ENCODE assay signal across 10 cellular contexts in genomic region chr17:933168-934083, GRCh38. TPM values are rescaled to one million over a fixed set of nuclear protein-coding genes. Genes with fewer than 3 reads are reported as not detected.
DNase-seq lines count a peak whose midpoint lies in the region; ATAC-seq and TF ChIP-seq lines count a peak whose summit lies in the region.
"Had no signal": no experiment of that assay in that cellular context is flagged by ENCODE, and none has a peak within 500 bp of the region (broad histone marks: within the 10 kb centered on the region; RNA-seq: fewer than 3 reads in every experiment).

No MANE protein-coding gene starts in this region.

- H3K4me3 Mint-ChIP-seq in osteocyte (ENCODE audit: unreplicated experiment): peak overlapping the region; percentile 20

- no peak overlapping the region for H2AFZ ChIP-seq in fibroblast of lung (ENCODE audit: low read length)
- H2AFZ ChIP-seq: parathyroid adenoma had no signal

- no peaks in the 10 kb centered on the region for H3K79me2 ChIP-seq in fibroblast of lung (ENCODE audit: control insufficient read depth, insufficient read depth, low read length)
- H3K79me2 ChIP-seq: parathyroid adenoma had no signal

- H3K4me1 ChIP-seq in RWPE2 (ENCODE audit: insufficient read depth, poor library complexity, severe bottlenecking): peaks cover 51% of the 10 kb centered on the region
- peaks cover 17% of the 10 kb centered on the region for H3K4me1 ChIP-seq in fibroblast of lung (ENCODE audit: control insufficient read depth, extremely low read depth, insufficient read depth, low read length)
- H3K4me1 ChIP-seq: parathyroid adenoma had no signal

- peak overlapping the region; percentile 66 for H3K4me2 ChIP-seq in fibroblast of lung (ENCODE audit: extremely low read depth, insufficient read depth, low read length)

- H3K4me1 Mint-ChIP-seq in osteocyte (ENCODE audit: unreplicated experiment): peaks cover 65% of the 10 kb centered on the region

- H3K4me3 ChIP-seq in RWPE2 (ENCODE audit: severe bottlenecking) (no peak overlapping the region), fibroblast of lung (replicated peaks in 1 of 4; ENCODE audit: control extremely low read depth in 1 of 4, insufficient read depth in 1 of 4, low read depth in 3 of 4, low read length in 4 of 4) (no peak overlapping the region)

- in situ Hi-C loops in Caki2 (cut with HindIII; ENCODE audit: low pct_unique_long_range_greater_than_20kb, low sequenced_read_pairs): no loop called here

- H3K9ac ChIP-seq in fibroblast of lung (ENCODE audit: insufficient read depth, low read length): no peak overlapping the region
- H3K9ac ChIP-seq: parathyroid adenoma had no signal

- H3K9me3 ChIP-seq in RWPE2 (ENCODE audit: severe bottlenecking) (no peaks in the 10 kb centered on the region), fibroblast of lung (ENCODE audit: control insufficient read depth, insufficient read depth, low read depth, low read length) (no peaks in the 10 kb centered on the region)

- H3K27ac Mint-ChIP-seq in osteocyte (ENCODE audit: unreplicated experiment): peak overlapping the region; percentile 85

- H3K27me3 Mint-ChIP-seq in osteocyte (ENCODE audit: unreplicated experiment): no peaks in the 10 kb centered on the region

- peak; percentile 92 for DNase-seq in Caki2 (ENCODE audit: low read depth)
- no peak for DNase-seq in RWPE2 (ENCODE audit: low spot score)
- DNase-seq in fibroblast of lung (ENCODE audit: low read depth in 2 of 2): peak; percentile 92 to 100
- no peak for DNase-seq in osteocyte (ENCODE audit: extremely low spot score, unreplicated experiment)
- no peak for DNase-seq in GM20000 (ENCODE audit: low spot score)
- no peak for DNase-seq in activated CD4-positive, CD25-positive, alpha-beta regulatory T cell treated with anti-CD3 and anti-CD28 coated beads, Interleukin-2, amount 50 U/mL, for 72 hours
- DNase-seq: KG1 had no signal

- H3K36me3 ChIP-seq in RWPE2 (ENCODE audit: low read depth): peaks cover 18% of the 10 kb centered on the region; the same call in 1 of the 2 replicates
- peaks cover 2% of the 10 kb centered on the region for H3K36me3 ChIP-seq in fibroblast of lung (ENCODE audit: control insufficient read depth, insufficient read depth, low read length)

- H3K27ac ChIP-seq in RWPE2 (ENCODE audit: poor library complexity, severe bottlenecking): peak overlapping the region; percentile 70
- H3K27ac ChIP-seq in fibroblast of lung (ENCODE audit: insufficient read depth, low read length): peak overlapping the region; percentile 79
- H3K27ac ChIP-seq: parathyroid adenoma had no signal

- no peak for TF ChIP-seq CTCF in RWPE2 (IDR thresholded peaks at IDR 0.05; ENCODE audit: poor library complexity, severe bottlenecking)
- no peak for TF ChIP-seq CTCF in fibroblast of lung (conservative IDR thresholded peaks at IDR 0.05 in 1 of 2, IDR thresholded peaks at IDR 0.05 in 1 of 2; ENCODE audit: low read depth in 1 of 2, low read length in 2 of 2)
- no peak for TF ChIP-seq CTCF in osteocyte (IDR thresholded peaks at IDR 0.05)
- no peak for TF ChIP-seq CTCF in GM20000 (IDR thresholded peaks at IDR 0.05; ENCODE audit: extremely low read depth, missing control alignments)

- H3K27me3 ChIP-seq in RWPE2 (ENCODE audit: insufficient read depth, poor library complexity, severe bottlenecking): no peaks in the 10 kb centered on the region
- no peaks in the 10 kb centered on the region for H3K27me3 ChIP-seq in fibroblast of lung (ENCODE audit: control insufficient read depth, insufficient read depth, low read length)

- ATAC-seq in RWPE2 (ENCODE audit: low read depth): peak; percentile 92
- no peak for ATAC-seq in HG02938 (IDR thresholded peaks at IDR 0.05; ENCODE audit: unreplicated experiment)
- no peak for ATAC-seq in GM18907 (IDR thresholded peaks at IDR 0.05; ENCODE audit: unreplicated experiment)

- no peaks in the 10 kb centered on the region for H4K20me1 ChIP-seq in fibroblast of lung (ENCODE audit: control insufficient read depth, extremely low read depth, insufficient read depth, low read length)

- peaks cover 5% of the 10 kb centered on the region for H3K36me3 Mint-ChIP-seq in osteocyte (ENCODE audit: unreplicated experiment)

- H3K9me3 Mint-ChIP-seq in osteocyte (ENCODE audit: unreplicated experiment): no peaks in the 10 kb centered on the region

RNA-seq across cellular contexts. Expression of gene NXN, which starts 46.1 kb away (rescaled TPM):
- 61.6 and 65.7 TPM in 2 replicates for total RNA-seq in Caki2 (2014; rRNA removed; shearing (Covaris generic); ENCODE audit: low replicate concordance)
- total RNA-seq in fibroblast of lung: 48.0 and 53.8 TPM in 2 replicates
- polyA plus RNA-seq in fibroblast of lung: 38.5 and 75.6 TPM in 2 replicates
- 45.5 and 79.1 TPM in 2 replicates for polyA plus RNA-seq in fibroblast of lung (2012)
- 109 and 204 TPM in 2 replicates for polyA minus RNA-seq in fibroblast of lung (ENCODE audit: low replicate concordance)
- total RNA-seq in osteocyte: 123 and 131 TPM in 2 replicates

Comparison
In these comparisons a context has a peak if more than half of its experiments do, and no peak if none do; other contexts are left out.
1. DNase-seq: peak in Caki2 (single experiment) and fibroblast of lung (2 of 2); none in RWPE2 (single experiment), osteocyte (single experiment), GM20000 (single experiment) and activated CD4-positive, CD25-positive, alpha-beta regulatory T cell treated with anti-CD3 and anti-CD28 coated beads, Interleukin-2, amount 50 U/mL, for 72 hours (single experiment).